In the genomic region with DNA sequence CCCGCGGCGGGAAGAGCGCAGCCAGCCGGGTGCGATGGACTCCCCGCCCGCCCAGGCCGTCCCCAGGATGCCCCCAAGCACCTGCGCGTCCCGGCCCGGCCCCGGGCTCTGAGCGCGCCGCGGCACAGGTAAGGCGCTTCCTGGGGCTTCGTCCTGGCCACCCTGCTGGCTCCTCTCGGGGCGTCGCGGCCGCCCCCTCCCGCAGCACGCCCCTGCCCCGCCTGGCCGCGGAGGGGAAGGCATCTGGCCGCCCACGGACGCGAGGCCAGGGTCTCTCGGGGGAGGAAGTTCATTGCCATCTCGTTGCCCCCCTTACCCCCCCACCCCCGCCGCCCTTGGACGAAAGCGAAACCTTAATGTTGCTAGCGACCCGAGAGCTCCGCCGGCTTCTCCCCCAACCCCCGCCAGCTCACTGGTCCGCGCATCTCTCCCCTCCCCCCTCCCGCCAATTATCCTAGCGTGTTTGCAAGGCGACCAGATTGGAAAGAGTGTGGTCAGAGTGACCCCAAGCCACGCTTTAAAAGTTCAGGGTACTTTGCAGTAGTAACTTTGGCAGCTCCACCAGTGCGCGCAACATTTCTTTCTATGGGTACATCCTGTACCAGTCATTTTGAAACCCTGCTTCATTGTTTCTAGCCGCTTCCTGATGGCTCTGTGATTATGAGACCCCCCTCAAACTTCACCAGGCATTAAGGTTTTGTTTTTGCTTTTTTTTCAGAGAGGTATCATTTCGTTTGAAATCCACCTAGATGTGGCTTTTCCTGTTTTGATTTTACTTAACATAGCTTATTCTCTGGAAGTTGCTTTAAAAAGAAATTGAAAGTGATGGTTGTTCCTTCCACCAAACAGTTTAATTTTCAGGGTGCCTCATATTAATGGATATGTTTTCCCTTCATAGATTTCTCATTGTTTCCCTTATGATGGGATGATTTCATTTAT, we compare ENCODE assay signal across 8 cellular contexts. TPM values are rescaled to one million over a fixed set of nuclear protein-coding genes. Genes with fewer than 3 reads are reported as not detected.
DNase-seq lines count a peak whose midpoint lies in the region; ATAC-seq, FAIRE-seq and TF ChIP-seq lines count a peak whose summit lies in the region.

No MANE protein-coding gene starts in this region.

- in situ Hi-C loops in GM12878 (cut with MboI) = no loop called here

- peaks cover 18% of the 10 kb centered on the region for H3K4me1 ChIP-seq in GM12878 (ENCODE audit: control insufficient read depth, insufficient read depth, low read length)

- POLR2A ChIA-PET in GM12878 (lab: Charles Lee) = interaction anchor here (0.5 to 2.7 kb wide), 11 partner anchors 11 to 1982 kb away, joined by 3 to 14 read pairs (median 3); partner anchors contain the start of gene PGM2

- H3K9ac ChIP-seq in GM12878 (ENCODE audit: control insufficient read depth, insufficient read depth, low read length) = peak overlapping the region; percentile 68

- peak overlapping the region; percentile 83 to 93 (median 90) for H3K27ac Mint-ChIP-seq in CD14-positive monocyte

- ATAC-seq in GM19328 (IDR thresholded peaks at IDR 0.05; ENCODE audit: unreplicated experiment) (peak; percentile 39), HG03442 (IDR thresholded peaks at IDR 0.05; ENCODE audit: unreplicated experiment) (peak; percentile 52), GM12878 (peak; percentile 69)

- peak in 1 of 2 experiments; percentile 70; a peak in 1 of 4 replicates for TF ChIP-seq EP300 in GM12878 (IDR thresholded peaks at IDR 0.05; ENCODE audit: borderline replicate concordance in 1 of 2, control insufficient read depth in 1 of 2, low read depth in 2 of 2, low read length in 2 of 2)

- H4K20me1 ChIP-seq in GM12878 (ENCODE audit: control insufficient read depth, insufficient read depth) = no peaks in the 10 kb centered on the region

- no peak for DNase-seq in CD14-positive monocyte (ENCODE audit: low spot score)
- DNase-seq in T follicular helper cell (ENCODE audit: low read depth) = peak; percentile 17
- peak; percentile 79 for DNase-seq in GM12878 (ENCODE audit: low read depth, low spot score)
- peak; percentile 61 for DNase-seq in islet precursor cell
- DNase-seq in stimulated activated CD4-positive, alpha-beta T cell treated with anti-CD3 and anti-CD28 coated beads, Interleukin-15, amount 100 ng/mL, for 48 hours (ENCODE audit: low read depth in 2 of 2) = peak; percentile 37 to 44
- no peak for DNase-seq in DMS153 treated with DMSO at 0.1 percent for 48 hours (lab: John Stamatoyannopoulos, UW; ENCODE audit: unreplicated experiment)

- no peaks in the 10 kb centered on the region for H3K27me3 ChIP-seq in GM12878 (replicated peaks in 1 of 2; ENCODE audit: control insufficient read depth in 2 of 2, insufficient read depth in 2 of 2, low read length in 1 of 2)

- peak; percentile 89 for FAIRE-seq in GM12878 (lab: Jason Lieb, UNC)

- SMC1A ChIA-PET in GM12878 (lab: Charles Lee; ENCODE audit: uncharacterized antibody, unreplicated experiment) = interaction anchor here (0.6 to 2.8 kb wide), 12 partner anchors 12 to 1617 kb away, joined by 3 to 12 read pairs (median 4); partner anchors contain the start of gene PGM2

- H3K4me1 Mint-ChIP-seq in CD14-positive monocyte = peaks cover 45% of the 10 kb centered on the region

- peak overlapping the region; percentile 70 for H3K27ac ChIP-seq in GM12878 (ENCODE audit: control insufficient read depth, insufficient read depth)

- peak overlapping the region; percentile 71 for H2AFZ ChIP-seq in GM12878 (ENCODE audit: control insufficient read depth, low read depth, low read length)

- no TSS peak for BruUV-seq in GM12878 (replicated peaks; lab: Mats Ljungman, UMichigan)

- peak; percentile 72 for TF ChIP-seq POLR2A in GM12878 (IDR thresholded peaks at IDR 0.05; ENCODE audit: low read depth, low read length)

- RAD21 ChIA-PET in GM12878 (lab: Charles Lee; ENCODE audit: unreplicated experiment) = interaction anchor here (0.6 to 3.8 kb wide), 15 partner anchors 30 to 492 kb away, joined by 3 to 29 read pairs (median 3); partner anchors contain the start of gene PGM2

- intact Hi-C loops in CD14-positive monocyte (cut with micrococcal nuclease) (loop anchor here in 1 of 2 donors (5.0 to 10.0 kb wide), 2 partner anchors 39 to 67 kb away; partner anchors contain the start of gene PGM2), GM12878 (cut with micrococcal nuclease; ENCODE audit: unreplicated experiment) (loop anchor here (1.0 to 10.0 kb wide), 6 partner anchors 65 to 1649 kb away; partner anchors contain the start of genes ARAP2 and PGM2)

- H3K4me3 Mint-ChIP-seq in CD14-positive monocyte = peak overlapping the region; percentile 88 to 95

- peaks cover 21% of the 10 kb centered on the region for H3K79me2 ChIP-seq in GM12878 (ENCODE audit: control insufficient read depth, insufficient read depth, low read length)

- CTCF ChIA-PET in GM12878 (lab: Yijun Ruan, JAX) = interaction anchor here (0.6 to 1.9 kb wide), 13 partner anchors 9 to 298 kb away, joined by 3 to 7 read pairs (median 4); partner anchors contain the start of genes PGM2 and RELL1

- TF ChIP-seq CTCF in CD14-positive monocyte (IDR thresholded peaks at IDR 0.05) = no peak
- TF ChIP-seq CTCF in GM12878 (IDR thresholded peaks at IDR 0.05 in 2 of 3, conservative IDR thresholded peaks at IDR 0.05 in 1 of 3; ENCODE audit: control insufficient read depth in 2 of 3, extremely low read depth in 1 of 3, insufficient read depth in 1 of 3, low read depth in 3 of 3, low read length in 3 of 3) = peak in 1 of 3 experiments; percentile 15; a peak in 1 of 6 replicates

- H3K9me3 ChIP-seq in GM12878 (replicated peaks; ENCODE audit: control insufficient read depth, insufficient read depth, low read length) = no peaks in the 10 kb centered on the region

- H3K36me3 Mint-ChIP-seq in CD14-positive monocyte = peaks cover 7 to 17% of the 10 kb centered on the region in 2 donors

- TF ChIP-seq RAD21 in GM12878 (IDR thresholded peaks at IDR 0.05; ENCODE audit: insufficient read depth, low read depth, low read length) = no peak

- H3K36me3 ChIP-seq in GM12878 (ENCODE audit: control insufficient read depth in 2 of 2, insufficient read depth in 2 of 2, low read length in 1 of 2) = no peaks in the 10 kb centered on the region; a peak in 1 of 4 replicates

- H3K9me3 Mint-ChIP-seq in CD14-positive monocyte = no peaks in the 10 kb centered on the region

- 2% methylated on average over 31 of the region's 55 CpGs for WGBS in GM12878 (ENCODE audit: insufficient coverage, insufficient replicate concordance, low lambda C conversion rate, missing lambda C conversion rate)

- H3K27me3 Mint-ChIP-seq in CD14-positive monocyte (ENCODE audit: low read depth in 3 of 3) = peaks cover 7 to 10% (median 7%) of the 10 kb centered on the region in 3 donors

- H3K4me3 ChIP-seq in GM12878 = peak overlapping the region; percentile 59

- H3K4me2 ChIP-seq in GM12878 (ENCODE audit: control insufficient read depth, insufficient read depth) = peak overlapping the region; percentile 82

TF ChIP-seq in GM12878, 131 proteins besides CTCF, POLR2A, EP300 and RAD21 (continues in another document):
- TF ChIP-seq NFYA (IDR thresholded peaks at IDR 0.05; ENCODE audit: borderline replicate concordance, low read depth, low read length) (no peak), CBX5 (IDR thresholded peaks at IDR 0.05; ENCODE audit: low read depth) (no peak), SREBF2 (IDR thresholded peaks at IDR 0.05; ENCODE audit: low read length) (no peak), MAX (IDR thresholded peaks at IDR 0.05; ENCODE audit: low read depth, low read length) (no peak), CREB1 (IDR thresholded peaks at IDR 0.05; ENCODE audit: low read depth) (peak; percentile 31; the same call in 1 of the 2 replicates)
- TF ChIP-seq, protein P1, sequence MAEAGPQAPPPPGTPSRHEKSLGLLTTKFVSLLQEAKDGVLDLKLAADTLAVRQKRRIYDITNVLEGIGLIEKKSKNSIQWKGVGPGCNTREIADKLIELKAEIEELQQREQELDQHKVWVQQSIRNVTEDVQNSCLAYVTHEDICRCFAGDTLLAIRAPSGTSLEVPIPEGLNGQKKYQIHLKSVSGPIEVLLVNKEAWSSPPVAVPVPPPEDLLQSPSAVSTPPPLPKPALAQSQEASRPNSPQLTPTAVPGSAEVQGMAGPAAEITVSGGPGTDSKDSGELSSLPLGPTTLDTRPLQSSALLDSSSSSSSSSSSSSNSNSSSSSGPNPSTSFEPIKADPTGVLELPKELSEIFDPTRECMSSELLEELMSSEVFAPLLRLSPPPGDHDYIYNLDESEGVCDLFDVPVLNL (IDR thresholded peaks at IDR 0.05; ENCODE audit: low read depth, low read length) = no peak

RNA-seq across cellular contexts. Expression of gene TBC1D1, which starts 0.6 kb away (rescaled TPM):
- polyA plus RNA-seq in CD14-positive monocyte = 10 to 100 TPM; 23.3 to 31.5 TPM
- total RNA-seq in GM12878 (2013; cell fraction: nucleolus; rRNA removed) = 94.2 and 97.3 TPM in 2 replicates
- total RNA-seq in GM12878 (2014; rRNA removed) = 93.2 and 102 TPM in 2 replicates
- total RNA-seq in GM12878 (2014; rRNA removed; fragmentation: Illumina TruSeq; extraction: Trizol) = 75.4 and 79.7 TPM in 2 replicates
- 78.8 and 89.7 TPM in 2 replicates for total RNA-seq in GM12878 (2021)
- polyA plus RNA-seq in GM12878 (2011; ENCODE audit: low read depth) = 41.7 TPM
- 54.8 and 59.0 TPM in 2 replicates for polyA plus RNA-seq in GM12878 (2011; rRNA removed)
- 59.9 and 62.1 TPM in 2 replicates for polyA plus RNA-seq in GM12878 (2011; cell fraction: cytosol; rRNA removed)
- 42.2 and 47.0 TPM in 2 replicates for polyA plus RNA-seq in GM12878 (2011; cell fraction: nucleus; rRNA removed)
- polyA plus RNA-seq in GM12878 (2012) = 70.2 and 70.7 TPM in 2 replicates
- polyA plus RNA-seq in GM12878 (2014; fragmentation: Illumina TruSeq; extraction: Trizol) = 49.4 and 60.9 TPM in 2 replicates
- polyA plus RNA-seq in GM12878 (2014; fragmentation: Nextera tagmentation; extraction: Ambion mirVana) = 10 to 100 TPM in 1 of 2 experiments, 1 to 10 TPM in 1; 5.3 to 15.4 TPM
- polyA plus RNA-seq in GM12878 (2014; rRNA removed) = 75.5 and 79.3 TPM in 2 replicates
- polyA plus RNA-seq in GM12878 (2016; fragmentation: Nextera tagmentation; extraction: Ambion mirVana) = 10 to 100 TPM; 29.2 to 47.9 TPM
- polyA minus RNA-seq in GM12878 (2011; rRNA and poly(A)+ RNA removed) = 86.2 and 97.2 TPM in 2 replicates
- polyA minus RNA-seq in GM12878 (2011; cell fraction: cytosol; rRNA and poly(A)+ RNA removed) = 37.2 and 46.3 TPM in 2 replicates
- polyA minus RNA-seq in GM12878 (2011; cell fraction: nucleus; rRNA and poly(A)+ RNA removed) = 31.7 and 56.9 TPM in 2 replicates

Comparison
In these comparisons a context has a peak if more than half of its experiments do, and no peak if none do; other contexts are left out.
1. DNase-seq: peak in T follicular helper cell (single experiment), GM12878 (single experiment), islet precursor cell (single experiment) and stimulated activated CD4-positive, alpha-beta T cell treated with anti-CD3 and anti-CD28 coated beads, Interleukin-15, amount 100 ng/mL, for 48 hours (2 of 2); none in CD14-positive monocyte (single experiment) and DMS153 treated with DMSO at 0.1 percent for 48 hours (single experiment).
2. Peak in every context shown above with its lines, with median percentiles within 50 percentile points of each other: ATAC-seq.